13 cellular contexts compared by ENCODE assay signal in the genomic region with DNA sequence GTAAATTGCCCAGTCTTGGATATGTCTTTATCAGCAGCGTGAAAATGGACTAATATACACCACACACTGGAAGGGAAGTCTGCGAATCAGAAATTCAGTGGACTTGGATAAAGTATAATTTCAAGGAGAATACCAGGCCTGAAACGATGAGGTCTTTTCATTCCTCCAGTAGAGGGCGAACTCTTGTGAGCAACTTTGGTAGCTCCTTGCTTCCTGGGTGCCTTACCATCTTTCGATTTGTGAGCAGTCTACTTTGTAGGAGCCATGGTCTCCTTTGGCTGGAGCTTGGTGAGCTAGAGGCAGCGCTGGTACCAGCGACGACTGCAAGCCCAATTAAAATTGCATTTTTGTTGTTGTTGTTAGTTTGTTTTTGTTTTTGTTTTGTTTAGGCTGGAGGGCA.
DNase-seq lines count a peak whose midpoint lies in the region; FAIRE-seq and TF ChIP-seq lines count a peak whose summit lies in the region.
"Had no signal": no experiment of that assay in that cellular context is flagged by ENCODE, and none has a peak within 500 bp of the region (broad histone marks: within the 10 kb centered on the region; RNA-seq: fewer than 3 reads in every experiment).

No MANE protein-coding gene starts in this region.

- no peak overlapping the region for H3K27ac Mint-ChIP-seq in activated T-helper 1 cell treated with anti-CD3 and anti-CD28 coated beads, Interleukin-12 subunit alpha, Interleukin-12 subunit beta, Interleukin-2, Interleukin-4 antibody, amounts not matched to agents 30 ng/mL and 10 ng/mL and 1 ng/mL, durations not matched to agents 14 hours and 24 hours and 36 hours
- H3K27ac Mint-ChIP-seq: CD8-positive, alpha-beta T cell; immature natural killer cell; naive B cell had no signal

- POLR2A ChIA-PET in HEK293T (lab: Yijun Ruan, JAX) = no interaction called here

- no peaks in the 10 kb centered on the region for H3K36me3 Mint-ChIP-seq in activated T-helper 1 cell treated with anti-CD3 and anti-CD28 coated beads, Interleukin-12 subunit alpha, Interleukin-12 subunit beta, Interleukin-2, Interleukin-4 antibody, amounts not matched to agents 30 ng/mL and 10 ng/mL and 1 ng/mL, durations not matched to agents 14 hours and 24 hours and 36 hours (ENCODE audit: low read depth)
- H3K36me3 Mint-ChIP-seq: CD8-positive, alpha-beta T cell; immature natural killer cell; naive B cell had no signal

- no peak overlapping the region for H3K4me3 Mint-ChIP-seq in activated T-helper 1 cell treated with anti-CD3 and anti-CD28 coated beads, Interleukin-12 subunit alpha, Interleukin-12 subunit beta, Interleukin-2, Interleukin-4 antibody, amounts not matched to agents 30 ng/mL and 10 ng/mL and 1 ng/mL, durations not matched to agents 14 hours and 24 hours and 36 hours
- H3K4me3 Mint-ChIP-seq: CD8-positive, alpha-beta T cell; immature natural killer cell; naive B cell had no signal

- FAIRE-seq in D721Med (lab: Jason Lieb, UNC) = no peak

- no peak for DNase-seq in D721Med (ENCODE audit: insufficient read length, low spot score)
- DNase-seq in HEK293T (ENCODE audit: extremely low spot score) = peak; percentile 7
- peak; percentile 3 for DNase-seq in RPMI8226
- peak; percentile 9 for DNase-seq in iPS DF 19.7 (ENCODE audit: low read depth, low spot score)
- DNase-seq in posterior vena cava (ENCODE audit: low spot score) = no peak
- DNase-seq in activated naive CD4-positive, alpha-beta T cell treated with Interleukin-2 at 50 U/mL for 16 hours = no peak
- DNase-seq in activated T-helper 1 cell treated with anti-CD3 and anti-CD28 coated beads, Interleukin-12 subunit alpha, Interleukin-12 subunit beta, Interleukin-2, Interleukin-4 antibody, amounts not matched to agents 30 ng/mL and 10 ng/mL and 1 ng/mL, durations not matched to agents 14 hours and 24 hours and 36 hours (ENCODE audit: low spot score) = no peak
- no peak for DNase-seq in NCI-H524 (lab: John Stamatoyannopoulos, UW)
- DNase-seq: CD8-positive, alpha-beta T cell; immature natural killer cell; naive B cell; NCI-H2081; upper lobe of left lung had no signal

- no peaks in the 10 kb centered on the region for H3K27me3 Mint-ChIP-seq in activated T-helper 1 cell treated with anti-CD3 and anti-CD28 coated beads, Interleukin-12 subunit alpha, Interleukin-12 subunit beta, Interleukin-2, Interleukin-4 antibody, amounts not matched to agents 30 ng/mL and 10 ng/mL and 1 ng/mL, durations not matched to agents 14 hours and 24 hours and 36 hours (ENCODE audit: insufficient read depth)
- H3K27me3 Mint-ChIP-seq: naive B cell had no signal

- TF ChIP-seq CTCF in D721Med (IDR thresholded peaks at IDR 0.05; ENCODE audit: insufficient read depth, missing control alignments) = peak; percentile 4

- H3K9me3 Mint-ChIP-seq in activated T-helper 1 cell treated with anti-CD3 and anti-CD28 coated beads, Interleukin-12 subunit alpha, Interleukin-12 subunit beta, Interleukin-2, Interleukin-4 antibody, amounts not matched to agents 30 ng/mL and 10 ng/mL and 1 ng/mL, durations not matched to agents 14 hours and 24 hours and 36 hours = peaks cover 3% of the 10 kb centered on the region

- intact Hi-C loops in posterior vena cava (cut with DNase I) = no loop called here
- intact Hi-C loops in activated T-helper 1 cell treated with anti-CD3 and anti-CD28 coated beads, Interleukin-12 subunit alpha, Interleukin-12 subunit beta, Interleukin-2, Interleukin-4 antibody, amounts not matched to agents 30 ng/mL and 10 ng/mL and 1 ng/mL, durations not matched to agents 14 hours and 24 hours and 36 hours (cut with micrococcal nuclease) = no loop called here

- H3K4me1 Mint-ChIP-seq in activated T-helper 1 cell treated with anti-CD3 and anti-CD28 coated beads, Interleukin-12 subunit alpha, Interleukin-12 subunit beta, Interleukin-2, Interleukin-4 antibody, amounts not matched to agents 30 ng/mL and 10 ng/mL and 1 ng/mL, durations not matched to agents 14 hours and 24 hours and 36 hours (ENCODE audit: low read depth) = no peaks in the 10 kb centered on the region
- H3K4me1 Mint-ChIP-seq: immature natural killer cell, naive B cell had no signal

- CTCF ChIA-PET in HEK293T (lab: Yijun Ruan, JAX) = no interaction called here

TF ChIP-seq in HEK293T, 16 proteins besides CTCF, POLR2A, EP300 and RAD21:
- TF ChIP-seq NFRKB (IDR thresholded peaks at IDR 0.05) (no peak), SP1 (IDR thresholded peaks at IDR 0.05) (no peak), TARDBP (IDR thresholded peaks at IDR 0.05) (no peak), BHLHE40 (IDR thresholded peaks at IDR 0.05; ENCODE audit: borderline replicate concordance) (no peak), FOXA1 (IDR thresholded peaks at IDR 0.05) (no peak), HDGF (IDR thresholded peaks at IDR 0.05; ENCODE audit: borderline replicate concordance) (no peak), FOXM1 (IDR thresholded peaks at IDR 0.05; ENCODE audit: borderline replicate concordance) (no peak), ZNF384 (IDR thresholded peaks at IDR 0.05) (no peak), L3MBTL2 (conservative IDR thresholded peaks at IDR 0.05) (no peak), SUZ12 (IDR thresholded peaks at IDR 0.05) (no peak), LEF1 (IDR thresholded peaks at IDR 0.05; ENCODE audit: borderline replicate concordance) (no peak), ELF4 (IDR thresholded peaks at IDR 0.05) (no peak), FOXK2 (IDR thresholded peaks at IDR 0.05) (no peak), ARNT (IDR thresholded peaks at IDR 0.05) (no peak), CTBP1 (IDR thresholded peaks at IDR 0.05; ENCODE audit: borderline replicate concordance) (no peak)
- TF ChIP-seq, protein P1, sequence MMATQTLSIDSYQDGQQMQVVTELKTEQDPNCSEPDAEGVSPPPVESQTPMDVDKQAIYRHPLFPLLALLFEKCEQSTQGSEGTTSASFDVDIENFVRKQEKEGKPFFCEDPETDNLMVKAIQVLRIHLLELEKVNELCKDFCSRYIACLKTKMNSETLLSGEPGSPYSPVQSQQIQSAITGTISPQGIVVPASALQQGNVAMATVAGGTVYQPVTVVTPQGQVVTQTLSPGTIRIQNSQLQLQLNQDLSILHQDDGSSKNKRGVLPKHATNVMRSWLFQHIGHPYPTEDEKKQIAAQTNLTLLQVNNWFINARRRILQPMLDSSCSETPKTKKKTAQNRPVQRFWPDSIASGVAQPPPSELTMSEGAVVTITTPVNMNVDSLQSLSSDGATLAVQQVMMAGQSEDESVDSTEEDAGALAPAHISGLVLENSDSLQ (IDR thresholded peaks at IDR 0.05) = no peak

Comparison
In these comparisons a context has a peak if more than half of its experiments do, and no peak if none do; other contexts are left out.
1. DNase-seq: peak in HEK293T (single experiment), RPMI8226 (single experiment) and iPS DF 19.7 (single experiment); none in D721Med (single experiment), posterior vena cava (single experiment), activated naive CD4-positive, alpha-beta T cell treated with Interleukin-2 at 50 U/mL for 16 hours (single experiment), activated T-helper 1 cell treated with anti-CD3 and anti-CD28 coated beads, Interleukin-12 subunit alpha, Interleukin-12 subunit beta, Interleukin-2, Interleukin-4 antibody, amounts not matched to agents 30 ng/mL and 10 ng/mL and 1 ng/mL, durations not matched to agents 14 hours and 24 hours and 36 hours (single experiment) and NCI-H524 (0 of 2).